8 cellular contexts compared by ENCODE assay signal in genomic region chr20:63521602-63522001, GRCh38. TPM values are rescaled to one million over a fixed set of nuclear protein-coding genes. Genes with fewer than 3 reads are reported as not detected.
DNase-seq lines count a peak whose midpoint lies in the region; ATAC-seq and TF ChIP-seq lines count a peak whose summit lies in the region.

No MANE protein-coding gene starts in this region.

- peaks cover 23 to 25% of the 10 kb centered on the region in 2 donors for H3K4me1 ChIP-seq in thyroid gland

- H3K9me3 Mint-ChIP-seq in activated CD8-positive, alpha-beta memory T cell treated with anti-CD3 and anti-CD28 coated beads, Interleukin-2, amount 10 ng/mL, durations not matched to agents 7 days and 5 days (ENCODE audit: low read depth), result peaks cover 2% of the 10 kb centered on the region

- no peaks in the 10 kb centered on the region for H3K9me3 ChIP-seq in thyroid gland

- H3K4me3 ChIP-seq in cardiac fibroblast (replicated peaks in 1 of 2; ENCODE audit: low read depth in 2 of 2, low read length in 2 of 2), result peak overlapping the region; percentile 81 to 90
- peak overlapping the region; percentile 78 for H3K4me3 ChIP-seq in lower leg skin (ENCODE audit: low read depth, poor library complexity, severe bottlenecking)
- peak overlapping the region; percentile 66 to 94 (median 91) for H3K4me3 ChIP-seq in thyroid gland (replicated peaks in 1 of 3)

- H3K36me3 ChIP-seq in thyroid gland, result peaks cover 0 to 4% of the 10 kb centered on the region in 2 donors

- peaks cover 28% of the 10 kb centered on the region for H3K36me3 Mint-ChIP-seq in activated CD8-positive, alpha-beta memory T cell treated with anti-CD3 and anti-CD28 coated beads, Interleukin-2, amount 10 ng/mL, durations not matched to agents 7 days and 5 days

- no peak overlapping the region for H3K27ac ChIP-seq in thyroid gland

- no peak for DNase-seq in activated CD8-positive, alpha-beta memory T cell treated with anti-CD3 and anti-CD28 coated beads, Interleukin-2, amount 10 ng/mL, durations not matched to agents 7 days and 5 days
- DNase-seq in activated CD8-positive, alpha-beta memory T cell treated with anti-CD3 and anti-CD28 coated beads, Interleukin-2, amount 50 U/mL, for 48 hours, result no peak
- DNase-seq in cardiac fibroblast (ENCODE audit: low read depth in 2 of 2) (peak in 1 of 2 donors; percentile 16), lower leg skin (ENCODE audit: low spot score in 2 of 2) (no peak), thyroid gland (no peak), putamen (ENCODE audit: low spot score) (no peak)
- DNase-seq in NK-92 treated with Interleukin-12 subunit alpha and Interleukin-12 subunit beta, amount 100 ng/mL, for 24 hours (lab: John Stamatoyannopoulos, UW), result no peak
- DNase-seq in activated effector memory CD4-positive, alpha-beta T cell treated with anti-CD3 and anti-CD28 coated beads, Interleukin-2, amount 50 U/mL, for 16 hours, result no peak

- CTCF ChIA-PET in activated CD8-positive, alpha-beta memory T cell treated with anti-CD3 and anti-CD28 coated beads, Interleukin-2, amount 10 ng/mL, durations not matched to agents 7 days and 5 days (lab: Charles Lee), result interaction anchor here (0.9 to 2.0 kb wide), 12 partner anchors 9 to 452 kb away, joined by 3 to 18 read pairs (median 5); partner anchors contain the start of genes PTK6 and UCKL1

- H3K4me1 Mint-ChIP-seq in activated CD8-positive, alpha-beta memory T cell treated with anti-CD3 and anti-CD28 coated beads, Interleukin-2, amount 10 ng/mL, durations not matched to agents 7 days and 5 days, result peaks cover 10% of the 10 kb centered on the region

- TF ChIP-seq CTCF in cardiac fibroblast (IDR thresholded peaks at IDR 0.05; ENCODE audit: low read depth, low read length), result no peak
- no peak for TF ChIP-seq CTCF in lower leg skin (IDR thresholded peaks at IDR 0.05)
- no peak for TF ChIP-seq CTCF in thyroid gland (IDR thresholded peaks at IDR 0.05)

- WGBS in lower leg skin, 2 donors, result 26 to 33% methylated on average over 15 to 19 of the region's 23 CpGs
- 2 to 64% methylated on average over 6 to 11 of the region's 23 CpGs for WGBS in thyroid gland, 2 donors

- H3K27me3 ChIP-seq in thyroid gland, result no peaks in the 10 kb centered on the region

- intact Hi-C loops in lower leg skin (cut with DNase I; ENCODE audit: low total_unique reads), result no loop called here
- intact Hi-C loops in thyroid gland (cut with DNase I), result no loop called here

- peak overlapping the region; percentile 75 for H3K4me3 Mint-ChIP-seq in activated CD8-positive, alpha-beta memory T cell treated with anti-CD3 and anti-CD28 coated beads, Interleukin-2, amount 10 ng/mL, durations not matched to agents 7 days and 5 days

- no peaks in the 10 kb centered on the region for H3K27me3 Mint-ChIP-seq in activated CD8-positive, alpha-beta memory T cell treated with anti-CD3 and anti-CD28 coated beads, Interleukin-2, amount 10 ng/mL, durations not matched to agents 7 days and 5 days

- ATAC-seq in activated CD8-positive, alpha-beta memory T cell treated with anti-CD3 and anti-CD28 coated beads, Interleukin-2, amount 10 ng/mL, durations not matched to agents 7 days and 5 days, result no peak

- H3K27ac Mint-ChIP-seq in activated CD8-positive, alpha-beta memory T cell treated with anti-CD3 and anti-CD28 coated beads, Interleukin-2, amount 10 ng/mL, durations not matched to agents 7 days and 5 days, result peak overlapping the region; percentile 74

- no peak for TF ChIP-seq POLR2A in lower leg skin (IDR thresholded peaks at IDR 0.05)
- no peak for TF ChIP-seq POLR2A in thyroid gland (IDR thresholded peaks at IDR 0.05)

RNA-seq across cellular contexts. Expression of gene PPDPF, which starts 1.0 kb away (rescaled TPM):
- 100 to 1,000 TPM; 138 to 237 TPM for total RNA-seq in activated CD8-positive, alpha-beta memory T cell treated with anti-CD3 and anti-CD28 coated beads, Interleukin-2, amount 10 ng/mL, durations not matched to agents 7 days and 5 days
- total RNA-seq in lower leg skin, result 100 to 1,000 TPM; 122 to 426 (median 348) TPM
- 100 to 1,000 TPM in 3 of 4 donors, 10 to 100 TPM in 1; 82.0 to 226 (median 146) TPM for total RNA-seq in thyroid gland

RNA-seq across cellular contexts. Expression of gene PTK6, which starts 15.6 kb away (rescaled TPM):
- total RNA-seq in activated CD8-positive, alpha-beta memory T cell treated with anti-CD3 and anti-CD28 coated beads, Interleukin-2, amount 10 ng/mL, durations not matched to agents 7 days and 5 days, result under 1 TPM; 0.21 to 0.53 TPM
- 100 to 1,000 TPM in 1 of 4 donors, 10 to 100 TPM in 3; 72.4 to 101 (median 79.9) TPM for total RNA-seq in lower leg skin
- total RNA-seq in thyroid gland, result under 1 TPM in 1 of 4 donors, not detected in 3; 0.11 TPM

RNA-seq across cellular contexts. Expression of gene EEF1A2, which starts 22.7 kb away (rescaled TPM):
- total RNA-seq in activated CD8-positive, alpha-beta memory T cell treated with anti-CD3 and anti-CD28 coated beads, Interleukin-2, amount 10 ng/mL, durations not matched to agents 7 days and 5 days, result under 1 TPM in 1 of 2 experiments, not detected in 1; 0.84 TPM
- total RNA-seq in lower leg skin (10 to 100 TPM; 13.3 to 26.8 (median 22.9) TPM), thyroid gland (1 to 10 TPM in 3 of 4 donors, under 1 TPM in 1; 0.22 to 2.0 (median 1.3) TPM)

RNA-seq across cellular contexts. Expression of gene SRMS, which starts 25.9 kb away (rescaled TPM):
- total RNA-seq in activated CD8-positive, alpha-beta memory T cell treated with anti-CD3 and anti-CD28 coated beads, Interleukin-2, amount 10 ng/mL, durations not matched to agents 7 days and 5 days, result not detected
- total RNA-seq in lower leg skin, result under 1 TPM in 3 of 4 donors, not detected in 1; 0.16 to 0.59 (median 0.37) TPM
- total RNA-seq in thyroid gland, result not detected

RNA-seq across cellular contexts. Expression of gene FNDC11, which starts 32.4 kb away (rescaled TPM):
- under 1 TPM; 0.14 to 0.35 TPM for total RNA-seq in activated CD8-positive, alpha-beta memory T cell treated with anti-CD3 and anti-CD28 coated beads, Interleukin-2, amount 10 ng/mL, durations not matched to agents 7 days and 5 days
- under 1 TPM in 2 of 4 donors, not detected in 2; 0.12 to 0.39 TPM for total RNA-seq in lower leg skin
- total RNA-seq in thyroid gland, result under 1 TPM in 3 of 4 donors, not detected in 1; 0.39 to 0.89 (median 0.40) TPM

Comparison
In these comparisons a context has a peak if more than half of its experiments do, and no peak if none do; other contexts are left out.
1. RNA of gene PTK6, which starts 15.6 kb away (total RNA-seq): 72.4 to 101 TPM in lower leg skin; 0.21 to 0.53 TPM in activated CD8-positive, alpha-beta memory T cell treated with anti-CD3 and anti-CD28 coated beads, Interleukin-2, amount 10 ng/mL, durations not matched to agents 7 days and 5 days and 0.11 TPM in thyroid gland; every median in the first group is over 10 times any median in the second.
2. RNA of gene EEF1A2, which starts 22.7 kb away (total RNA-seq): 13.3 to 26.8 TPM in lower leg skin; 0.22 to 2.0 TPM in thyroid gland and 0.84 TPM in activated CD8-positive, alpha-beta memory T cell treated with anti-CD3 and anti-CD28 coated beads, Interleukin-2, amount 10 ng/mL, durations not matched to agents 7 days and 5 days; every median in the first group is over 4 times any median in the second.
3. Peak in every context shown above with its lines, with median percentiles within 50 percentile points of each other: H3K4me3 ChIP-seq.